In genomic region chr16:57808589-57808988, GRCh38 we compare ENCODE assay signal across 9 cellular contexts. TPM values are rescaled to one million over a fixed set of nuclear protein-coding genes. Genes with fewer than 3 reads are reported as not detected.
DNase-seq lines count a peak whose midpoint lies in the region; ATAC-seq and TF ChIP-seq lines count a peak whose summit lies in the region.
"Had no signal": no experiment of that assay in that cellular context is flagged by ENCODE, and none has a peak within 500 bp of the region (broad histone marks: within the 10 kb centered on the region; RNA-seq: fewer than 3 reads in every experiment).

No MANE protein-coding gene starts in this region.

- TF ChIP-seq CTCF in A673 (conservative IDR thresholded peaks at IDR 0.05; ENCODE audit: low read depth, low read length) (no peak), HFFc6 (IDR thresholded peaks at IDR 0.05) (no peak), breast epithelium (IDR thresholded peaks at IDR 0.05) (no peak)

- no peaks in the 10 kb centered on the region for H3K9me3 Mint-ChIP-seq in HFFc6
- H3K9me3 Mint-ChIP-seq in naive thymus-derived CD8-positive, alpha-beta T cell = no peaks in the 10 kb centered on the region

- POLR2A ChIA-PET in A673 (lab: Charles Lee; ENCODE audit: low non-redundant PET) = interaction anchor here (0.7 kb wide), 1 partner anchor 9 kb away, joined by 3 read pairs; no protein-coding TSS in a partner anchor
- POLR2A ChIA-PET in naive thymus-derived CD8-positive, alpha-beta T cell (lab: Charles Lee) = interaction anchor here (0.6 kb wide), 1 partner anchor 31 kb away, joined by 3 read pairs; no protein-coding TSS in a partner anchor

- H3K27ac ChIP-seq in A673 (ENCODE audit: low read depth, low read length, poor library complexity, severe bottlenecking) (peak overlapping the region; percentile 95), breast epithelium (no peak overlapping the region)

- ATAC-seq in naive thymus-derived CD8-positive, alpha-beta T cell = no peak

- BruUV-seq in A673 (replicated peaks; lab: Mats Ljungman, UMichigan) = TSS peak; percentile 73

- CTCF ChIA-PET in A673 (lab: Charles Lee) = interaction anchor here (0.7 kb wide), 2 partner anchors 42 to 51 kb away, joined by 5 to 6 read pairs; no protein-coding TSS in a partner anchor

- H3K36me3 ChIP-seq in A673 (ENCODE audit: insufficient read depth, low read length, poor library complexity, severe bottlenecking) = no peaks in the 10 kb centered on the region
- no peaks in the 10 kb centered on the region for H3K36me3 ChIP-seq in breast epithelium
- H3K36me3 ChIP-seq: left lung had no signal

- DNase-seq in A673 (ENCODE audit: low spot score) (no peak), HFFc6 (no peak), breast epithelium (ENCODE audit: low spot score in 2 of 2) (no peak), NCI-H1105 treated with DMSO at 0.1 percent for 48 hours (lab: John Stamatoyannopoulos, UW) (no peak), NCI-H526 (lab: John Stamatoyannopoulos, UW) (no peak)
- no peak for DNase-seq in naive thymus-derived CD8-positive, alpha-beta T cell
- no peak for DNase-seq in activated CD4-positive, alpha-beta T cell treated with anti-CD3 and anti-CD28 coated beads for 1 hour
- DNase-seq in stimulated activated CD4-positive, alpha-beta T cell treated with anti-CD3 and anti-CD28 coated beads, Interleukin-12 subunit alpha, Interleukin-12 subunit beta, amount 100 ng/mL, for 4 hours = no peak

- H3K4me3 Mint-ChIP-seq in HFFc6 = peak overlapping the region; percentile 77
- H3K4me3 Mint-ChIP-seq in naive thymus-derived CD8-positive, alpha-beta T cell = peak overlapping the region; percentile 33 to 76 (median 62)

- H3K27me3 ChIP-seq in A673 (replicated peaks; ENCODE audit: insufficient read depth, low read depth, low read length, poor library complexity) (no peaks in the 10 kb centered on the region), breast epithelium (no peaks in the 10 kb centered on the region)

- H3K36me3 Mint-ChIP-seq in HFFc6 (ENCODE audit: low read depth) = no peaks in the 10 kb centered on the region
- H3K36me3 Mint-ChIP-seq in naive thymus-derived CD8-positive, alpha-beta T cell = no peaks in the 10 kb centered on the region

- no peak overlapping the region for H3K4me3 ChIP-seq in A673 (ENCODE audit: low read depth, low read length, poor library complexity, severe bottlenecking)
- peak overlapping the region in 2 of 3 donors; percentile 16 to 29 for H3K4me3 ChIP-seq in breast epithelium

- no peak for TF ChIP-seq POLR2A in breast epithelium (IDR thresholded peaks at IDR 0.05)

- H3K27me3 Mint-ChIP-seq in HFFc6 (ENCODE audit: insufficient read depth) = peaks cover 3% of the 10 kb centered on the region
- peaks cover 14 to 56% (median 22%) of the 10 kb centered on the region in 5 donors for H3K27me3 Mint-ChIP-seq in naive thymus-derived CD8-positive, alpha-beta T cell

- H3K4me1 ChIP-seq in A673 (ENCODE audit: insufficient read depth, low read length, poor library complexity, severe bottlenecking) = peaks cover 62% of the 10 kb centered on the region
- peaks cover 0 to 14% of the 10 kb centered on the region in 2 donors for H3K4me1 ChIP-seq in breast epithelium

- H3K27ac Mint-ChIP-seq in HFFc6 = peak overlapping the region; percentile 53
- peak overlapping the region in 2 of 10 donors; percentile 8 to 43 for H3K27ac Mint-ChIP-seq in naive thymus-derived CD8-positive, alpha-beta T cell

- H3K4me1 Mint-ChIP-seq in HFFc6 (ENCODE audit: low read depth) = peaks cover 60% of the 10 kb centered on the region
- H3K4me1 Mint-ChIP-seq in naive thymus-derived CD8-positive, alpha-beta T cell = peaks cover 7 to 32% (median 19%) of the 10 kb centered on the region in 4 donors

- no peaks in the 10 kb centered on the region for H3K9me3 ChIP-seq in A673 (ENCODE audit: low read depth, low read length, poor library complexity, severe bottlenecking)
- H3K9me3 ChIP-seq in breast epithelium = no peaks in the 10 kb centered on the region
- H3K9me3 ChIP-seq: left lung had no signal

- intact Hi-C loops in A673 (cut with micrococcal nuclease; ENCODE audit: unreplicated experiment) = loop anchor here (2.0 kb wide), 1 partner anchor 38 kb away; no protein-coding TSS in a partner anchor
- intact Hi-C loops in breast epithelium (cut with DNase I; ENCODE audit: low total_unique reads) = no loop called here

RNA-seq across cellular contexts. Expression of gene KIFC3, which starts 6.3 kb away (rescaled TPM):
- total RNA-seq in A673 (2021) = 198 and 201 TPM in 2 replicates
- total RNA-seq in HFFc6 (2021; fragmentation: NEBNext Ultra II Directional; extraction: Animal tissue kit (Norgen Biotek cat#: 25700)) = 10 to 100 TPM; 51.8 to 81.5 (median 72.7) TPM
- 10 to 100 TPM; 15.7 to 36.1 (median 35.1) TPM for total RNA-seq in breast epithelium
- total RNA-seq in naive thymus-derived CD8-positive, alpha-beta T cell = under 1 TPM; 0.36 to 0.44 TPM
- under 1 TPM in 1 of 3 donors, not detected in 2; 0.23 TPM for polyA plus RNA-seq in naive thymus-derived CD8-positive, alpha-beta T cell

Comparison
In these comparisons a context has a peak if more than half of its experiments do, and no peak if none do; other contexts are left out.
1. RNA of gene KIFC3, which starts 6.3 kb away (total RNA-seq): 198 to 201 TPM in A673, 51.8 to 81.5 TPM in HFFc6 and 15.7 to 36.1 TPM in breast epithelium; 0.36 to 0.44 TPM in naive thymus-derived CD8-positive, alpha-beta T cell; every median in the first group is over 10 times any median in the second.